ENCODE assay signal across 9 cellular contexts in genomic region chr18:49492694-49493033, GRCh38. TPM values are rescaled to one million over a fixed set of nuclear protein-coding genes. Genes with fewer than 3 reads are reported as not detected.
DNase-seq lines count a peak whose midpoint lies in the region; ATAC-seq and TF ChIP-seq lines count a peak whose summit lies in the region.
"Had no signal": no experiment of that assay in that cellular context is flagged by ENCODE, and none has a peak within 500 bp of the region (broad histone marks: within the 10 kb centered on the region; RNA-seq: fewer than 3 reads in every experiment).

No MANE protein-coding gene starts in this region.

- no peaks in the 10 kb centered on the region for H3K27me3 Mint-ChIP-seq in activated T-cell treated with anti-CD3 and anti-CD28 coated beads, Interleukin-2, amount 50 U/mL, for 72 hours (ENCODE audit: low read depth)
- H3K27me3 Mint-ChIP-seq in endothelial cell (ENCODE audit: unreplicated experiment) = no peaks in the 10 kb centered on the region

- peaks cover 15 to 33% of the 10 kb centered on the region in 2 donors for H3K36me3 Mint-ChIP-seq in activated T-cell treated with anti-CD3 and anti-CD28 coated beads, Interleukin-2, amount 50 U/mL, for 72 hours (ENCODE audit: insufficient read depth in 2 of 2)
- peaks cover 32% of the 10 kb centered on the region for H3K36me3 Mint-ChIP-seq in endothelial cell (ENCODE audit: low read depth, unreplicated experiment)

- H3K9me2 ChIP-seq in PC-3 (replicated peaks; ENCODE audit: low read length) = no peaks in the 10 kb centered on the region

- no peak overlapping the region for H3K4ac ChIP-seq in trophoblast cell (ENCODE audit: low read depth, low read length)

- no peak overlapping the region for H3K23ac ChIP-seq in trophoblast cell (ENCODE audit: low read length)

- DNase-seq in activated T-cell treated with anti-CD3 and anti-CD28 coated beads, Interleukin-2, amount 50 U/mL, for 72 hours = no peak
- DNase-seq in activated T-cell treated with anti-CD3 and anti-CD28 coated beads, Interleukin-2, amount 50 U/mL, for 48 hours = no peak
- DNase-seq in PC-3 (no peak), endothelial cell (ENCODE audit: low spot score) (no peak), thyroid gland (no peak), trophoblast cell (no peak), tibial artery (no peak)

- H4K8ac ChIP-seq in trophoblast cell (ENCODE audit: low read depth, low read length) = no peak overlapping the region

- H4K20me1 ChIP-seq in PC-3 (ENCODE audit: low read length) = peaks cover 23% of the 10 kb centered on the region

- no peak for TF ChIP-seq POLR2A in thyroid gland (IDR thresholded peaks at IDR 0.05)

- H3K27ac ChIP-seq in PC-3 (ENCODE audit: low read length) (no peak overlapping the region), thyroid gland (no peak overlapping the region), trophoblast cell (ENCODE audit: low read depth, low read length) (no peak overlapping the region), tibial artery (no peak overlapping the region)

- peaks cover 37% of the 10 kb centered on the region for H3K4me1 Mint-ChIP-seq in activated T-cell treated with anti-CD3 and anti-CD28 coated beads, Interleukin-2, amount 50 U/mL, for 72 hours (ENCODE audit: low read depth)
- peaks cover 30% of the 10 kb centered on the region for H3K4me1 Mint-ChIP-seq in endothelial cell (ENCODE audit: unreplicated experiment)

- CTCF ChIA-PET in PC-3 (lab: Charles Lee) = no interaction called here

- peak overlapping the region; percentile 97 to 99 for H3K4me3 Mint-ChIP-seq in activated T-cell treated with anti-CD3 and anti-CD28 coated beads, Interleukin-2, amount 50 U/mL, for 72 hours
- H3K4me3 Mint-ChIP-seq in endothelial cell (ENCODE audit: unreplicated experiment) = peak overlapping the region; percentile 100

- POLR2A ChIA-PET in PC-3 (lab: Charles Lee; ENCODE audit: unreplicated experiment) = no interaction called here

- no peak overlapping the region for H3K27ac Mint-ChIP-seq in activated T-cell treated with anti-CD3 and anti-CD28 coated beads, Interleukin-2, amount 50 U/mL, for 72 hours
- peak overlapping the region; percentile 100 for H3K27ac Mint-ChIP-seq in endothelial cell (ENCODE audit: unreplicated experiment)

- H2AFZ ChIP-seq in PC-3 (ENCODE audit: low read length) (no peak overlapping the region; the same call in 1 of the 2 replicates), trophoblast cell (ENCODE audit: insufficient read depth, low read length, poor library complexity) (no peak overlapping the region)

- H2BK12ac ChIP-seq in trophoblast cell (ENCODE audit: low read length) = no peak overlapping the region

- no peak for ATAC-seq in activated T-cell treated with anti-CD3 and anti-CD28 coated beads, Interleukin-2, amount 50 U/mL, for 72 hours (replicated peaks in 1 of 2)
- ATAC-seq in PC-3 = no peak

- H3K9me3 Mint-ChIP-seq in activated T-cell treated with anti-CD3 and anti-CD28 coated beads, Interleukin-2, amount 50 U/mL, for 72 hours = no peaks in the 10 kb centered on the region
- no peaks in the 10 kb centered on the region for H3K9me3 Mint-ChIP-seq in endothelial cell (ENCODE audit: unreplicated experiment)

- TF ChIP-seq CTCF in PC-3 (conservative IDR thresholded peaks at IDR 0.05; ENCODE audit: low read depth, low read length) = no peak
- TF ChIP-seq CTCF in endothelial cell (IDR thresholded peaks at IDR 0.05; ENCODE audit: unreplicated experiment) = no peak
- no peak for TF ChIP-seq CTCF in thyroid gland (IDR thresholded peaks at IDR 0.05)
- no peak for TF ChIP-seq CTCF in tibial artery (IDR thresholded peaks at IDR 0.05)

- H3K4me3 ChIP-seq in PC-3 (ENCODE audit: low read length) = peak overlapping the region; percentile 90; the same call in 1 of the 2 replicates
- no peak overlapping the region for H3K4me3 ChIP-seq in skeletal muscle satellite cell (ENCODE audit: low read length)
- H3K4me3 ChIP-seq in thyroid gland (replicated peaks in 1 of 3) = no peak overlapping the region
- no peak overlapping the region for H3K4me3 ChIP-seq in trophoblast cell (ENCODE audit: low read depth, low read length)
- no peak overlapping the region for H3K4me3 ChIP-seq in tibial artery

- H3K79me2 ChIP-seq in PC-3 (ENCODE audit: low read length) (peaks cover 28% of the 10 kb centered on the region), trophoblast cell (ENCODE audit: control insufficient read depth, insufficient read depth, low read length, poor library complexity) (peaks cover 7% of the 10 kb centered on the region)

- H3K18ac ChIP-seq in trophoblast cell (ENCODE audit: low read length) = no peak overlapping the region

- intact Hi-C loops in PC-3 (cut with micrococcal nuclease) = no loop called here
- intact Hi-C loops in thyroid gland (cut with DNase I) = no loop called here
- intact Hi-C loops in tibial artery (cut with DNase I; ENCODE audit: low total_unique reads) = loop anchor here (5.0 to 10.0 kb wide), 2 partner anchors 795 to 882 kb away; partner anchors contain the start of genes CXXC1 and SKA1

- 51 to 52% methylated on average over 6 of the region's 6 CpGs for WGBS in thyroid gland, 2 donors
- WGBS in trophoblast cell (ENCODE audit: extremely low coverage, insufficient coverage, insufficient read length) = no CpG with 5 or more reads among the region's 6 CpGs

- peaks cover 14% of the 10 kb centered on the region for H3F3A ChIP-seq in PC-3 (ENCODE audit: low read length, unreplicated experiment)

- H3K4me2 ChIP-seq in PC-3 (ENCODE audit: low read length) = no peak overlapping the region
- H3K4me2 ChIP-seq in skeletal muscle satellite cell (ENCODE audit: low read length) = peak overlapping the region; percentile 27
- H3K4me2 ChIP-seq in trophoblast cell (ENCODE audit: low read length) = no peak overlapping the region

- H2AK5ac ChIP-seq in trophoblast cell (ENCODE audit: low read length) = no peak overlapping the region

- H3K9me3 ChIP-seq in PC-3 (ENCODE audit: low read length) = no peaks in the 10 kb centered on the region
- H3K9me3 ChIP-seq in skeletal muscle satellite cell (replicated peaks; ENCODE audit: low read length) = no peaks in the 10 kb centered on the region
- no peaks in the 10 kb centered on the region for H3K9me3 ChIP-seq in thyroid gland
- no peaks in the 10 kb centered on the region for H3K9me3 ChIP-seq in trophoblast cell (ENCODE audit: insufficient read depth, low read depth, low read length)
- no peaks in the 10 kb centered on the region for H3K9me3 ChIP-seq in tibial artery
- H3K9me3 ChIP-seq: BE2C had no signal

- no peak overlapping the region for H4K12ac ChIP-seq in trophoblast cell (ENCODE audit: low read depth, low read length)

- no peak overlapping the region for H3K9ac ChIP-seq in PC-3 (ENCODE audit: low read length)
- no peak overlapping the region for H3K9ac ChIP-seq in skeletal muscle satellite cell (ENCODE audit: low read depth, low read length)
- H3K9ac ChIP-seq in trophoblast cell (ENCODE audit: low read length) = no peak overlapping the region

- H3K14ac ChIP-seq in trophoblast cell (ENCODE audit: low read length) = no peak overlapping the region

- no peak overlapping the region for H2BK120ac ChIP-seq in trophoblast cell (ENCODE audit: insufficient read depth, low read length, poor library complexity)

- peaks cover 7% of the 10 kb centered on the region for H3K79me1 ChIP-seq in trophoblast cell (ENCODE audit: low read length)

- H3K4me1 ChIP-seq in PC-3 (ENCODE audit: insufficient read depth, low read length) = peaks cover 15% of the 10 kb centered on the region; the same call in 1 of the 2 replicates
- H3K4me1 ChIP-seq in skeletal muscle satellite cell (ENCODE audit: control insufficient read depth, insufficient read depth, low read length) = peaks cover 23% of the 10 kb centered on the region
- peaks cover 8 to 17% of the 10 kb centered on the region in 2 donors for H3K4me1 ChIP-seq in thyroid gland
- H3K4me1 ChIP-seq in trophoblast cell (ENCODE audit: control insufficient read depth in 1 of 2, insufficient read depth in 2 of 2, low read length in 2 of 2) = peaks cover 0 to 2% of the 10 kb centered on the region in 2 experiments
- peaks cover 0 to 19% (median 5%) of the 10 kb centered on the region in 4 donors for H3K4me1 ChIP-seq in tibial artery
- H3K4me1 ChIP-seq: BE2C had no signal

- peaks cover 23% of the 10 kb centered on the region for H3K36me3 ChIP-seq in PC-3 (ENCODE audit: low read depth, low read length)
- peaks cover 39% of the 10 kb centered on the region for H3K36me3 ChIP-seq in skeletal muscle satellite cell (ENCODE audit: insufficient read depth, low read length)
- peaks cover 30 to 37% of the 10 kb centered on the region in 2 donors for H3K36me3 ChIP-seq in thyroid gland
- peaks cover 5 to 22% of the 10 kb centered on the region in 2 experiments for H3K36me3 ChIP-seq in trophoblast cell (ENCODE audit: control insufficient read depth in 1 of 2, insufficient read depth in 2 of 2, low read length in 2 of 2)
- H3K36me3 ChIP-seq in tibial artery = peaks cover 30 to 34% (median 33%) of the 10 kb centered on the region in 3 donors

- BruUV-seq in PC-3 (replicated peaks; lab: Mats Ljungman, UMichigan) = no TSS peak

- H3K27me3 ChIP-seq in PC-3 (ENCODE audit: low read length) = no peaks in the 10 kb centered on the region
- H3K27me3 ChIP-seq in skeletal muscle satellite cell (ENCODE audit: control insufficient read depth, insufficient read depth, low read length) = no peaks in the 10 kb centered on the region
- no peaks in the 10 kb centered on the region for H3K27me3 ChIP-seq in thyroid gland
- no peaks in the 10 kb centered on the region for H3K27me3 ChIP-seq in trophoblast cell (ENCODE audit: insufficient read depth, low read length)
- no peaks in the 10 kb centered on the region for H3K27me3 ChIP-seq in tibial artery
- H3K27me3 ChIP-seq: BE2C had no signal

- H2BK5ac ChIP-seq in trophoblast cell (ENCODE audit: low read depth, low read length, poor library complexity) = no peak overlapping the region

- no peak overlapping the region for H4K91ac ChIP-seq in trophoblast cell (ENCODE audit: low read depth, low read length)

RNA-seq across cellular contexts. Expression of gene RPL17, which starts 0.4 kb away (rescaled TPM):
- 1,000 to 10,000 TPM; 1,686 to 1,835 TPM for total RNA-seq in activated T-cell treated with anti-CD3 and anti-CD28 coated beads, Interleukin-2, amount 50 U/mL, for 72 hours
- total RNA-seq in PC-3 (2014; rRNA removed) = 773 and 829 TPM in 2 replicates
- 2,115 TPM for total RNA-seq in endothelial cell (ENCODE audit: unreplicated experiment)
- total RNA-seq in skeletal muscle satellite cell (2012; rRNA removed) = 2,610 and 3,166 TPM in 2 replicates
- total RNA-seq in thyroid gland = 1,000 to 10,000 TPM; 1,085 to 2,686 (median 1,511) TPM
- polyA plus RNA-seq in trophoblast cell (2013) = 3,507 and 3,728 TPM in 2 replicates

RNA-seq across cellular contexts. Expression of gene C18orf32, which starts 5.6 kb away (rescaled TPM):
- 10 to 100 TPM; 28.7 to 36.2 TPM for total RNA-seq in activated T-cell treated with anti-CD3 and anti-CD28 coated beads, Interleukin-2, amount 50 U/mL, for 72 hours
- total RNA-seq in PC-3 (2014; rRNA removed) (5.7 and 6.8 TPM in 2 replicates), endothelial cell (ENCODE audit: unreplicated experiment) (33.2 TPM), thyroid gland (10 to 100 TPM; 42.7 to 85.6 (median 65.0) TPM)
- 9.9 and 13.3 TPM in 2 replicates for total RNA-seq in skeletal muscle satellite cell (2012; rRNA removed)
- polyA plus RNA-seq in trophoblast cell (2013) = 54.6 and 59.3 TPM in 2 replicates

RNA-seq across cellular contexts. Expression of gene DYM, which starts 32.2 kb away (rescaled TPM):
- total RNA-seq in activated T-cell treated with anti-CD3 and anti-CD28 coated beads, Interleukin-2, amount 50 U/mL, for 72 hours = 10 to 100 TPM; 74.9 to 91.6 TPM
- total RNA-seq in PC-3 (2014; rRNA removed) (20.2 and 29.8 TPM in 2 replicates), endothelial cell (ENCODE audit: unreplicated experiment) (73.6 TPM), thyroid gland (100 to 1,000 TPM; 103 to 136 (median 112) TPM)
- total RNA-seq in skeletal muscle satellite cell (2012; rRNA removed) = 31.5 and 35.0 TPM in 2 replicates
- polyA plus RNA-seq in trophoblast cell (2013) = 55.4 and 55.9 TPM in 2 replicates
